1 cellular context compared by ENCODE assay signal in the genomic region with DNA sequence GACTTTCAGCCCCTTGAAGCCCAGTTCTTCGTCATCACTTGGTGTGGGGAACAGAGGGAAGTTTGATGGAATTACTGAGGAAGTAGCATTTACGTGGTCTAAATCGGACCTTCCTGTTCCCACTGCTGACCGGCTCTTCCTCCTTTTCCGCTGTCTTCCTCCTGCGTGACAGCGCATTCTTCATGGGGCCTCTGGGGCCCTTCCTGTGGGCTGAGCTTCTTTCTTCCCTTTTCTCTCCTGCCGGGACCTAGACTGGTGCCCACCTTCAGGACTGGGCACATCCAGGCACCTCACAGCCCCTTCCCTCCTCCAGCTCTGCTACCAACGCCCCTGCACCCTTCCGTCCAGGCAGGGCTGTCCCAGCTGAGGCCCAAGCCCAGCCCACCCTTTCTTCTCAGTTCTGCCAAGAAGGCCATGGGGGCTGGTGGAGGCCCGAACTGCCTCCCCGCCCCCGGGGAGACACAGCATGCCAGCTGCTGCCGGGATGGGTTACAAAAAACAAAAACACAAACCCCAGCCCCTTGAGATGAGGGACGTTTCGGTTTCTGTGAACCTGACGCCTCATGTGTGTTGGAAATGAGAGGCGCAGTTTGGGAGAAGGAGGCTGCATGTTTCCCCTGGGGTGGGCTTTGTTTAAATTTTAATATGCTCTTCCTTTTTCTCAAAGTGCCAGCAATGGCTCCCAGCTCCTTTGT.
A peak's percentile ranks its signal among the peaks of the same experiment; 100 is the strongest.
TF ChIP-seq lines count a peak whose summit lies in the region.

No MANE protein-coding gene starts in this region.

TF ChIP-seq in endothelial cell of umbilical vein, 7 proteins besides CTCF, POLR2A, EP300 and RAD21 (continued from another document):
- TF ChIP-seq FOS (IDR thresholded peaks at IDR 0.05; ENCODE audit: borderline replicate concordance, insufficient read depth, low read length): peak; percentile 31
- TF ChIP-seq MYC (IDR thresholded peaks at IDR 0.05; ENCODE audit: low read depth, low read length): no peak
- TF ChIP-seq JUN (IDR thresholded peaks at IDR 0.05; ENCODE audit: borderline replicate concordance, insufficient read depth, insufficient read length, low read depth): no peak
- TF ChIP-seq, protein P1, sequence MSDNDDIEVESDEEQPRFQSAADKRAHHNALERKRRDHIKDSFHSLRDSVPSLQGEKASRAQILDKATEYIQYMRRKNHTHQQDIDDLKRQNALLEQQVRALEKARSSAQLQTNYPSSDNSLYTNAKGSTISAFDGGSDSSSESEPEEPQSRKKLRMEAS (IDR thresholded peaks at IDR 0.05; ENCODE audit: insufficient read depth, insufficient read length): no peak
- no peak for TF ChIP-seq EZH2 (IDR thresholded peaks at IDR 0.05; ENCODE audit: borderline replicate concordance, low read depth, low read length, severe bottlenecking)
